Comparison of ENCODE assay signal across 9 cellular contexts in the genomic region with DNA sequence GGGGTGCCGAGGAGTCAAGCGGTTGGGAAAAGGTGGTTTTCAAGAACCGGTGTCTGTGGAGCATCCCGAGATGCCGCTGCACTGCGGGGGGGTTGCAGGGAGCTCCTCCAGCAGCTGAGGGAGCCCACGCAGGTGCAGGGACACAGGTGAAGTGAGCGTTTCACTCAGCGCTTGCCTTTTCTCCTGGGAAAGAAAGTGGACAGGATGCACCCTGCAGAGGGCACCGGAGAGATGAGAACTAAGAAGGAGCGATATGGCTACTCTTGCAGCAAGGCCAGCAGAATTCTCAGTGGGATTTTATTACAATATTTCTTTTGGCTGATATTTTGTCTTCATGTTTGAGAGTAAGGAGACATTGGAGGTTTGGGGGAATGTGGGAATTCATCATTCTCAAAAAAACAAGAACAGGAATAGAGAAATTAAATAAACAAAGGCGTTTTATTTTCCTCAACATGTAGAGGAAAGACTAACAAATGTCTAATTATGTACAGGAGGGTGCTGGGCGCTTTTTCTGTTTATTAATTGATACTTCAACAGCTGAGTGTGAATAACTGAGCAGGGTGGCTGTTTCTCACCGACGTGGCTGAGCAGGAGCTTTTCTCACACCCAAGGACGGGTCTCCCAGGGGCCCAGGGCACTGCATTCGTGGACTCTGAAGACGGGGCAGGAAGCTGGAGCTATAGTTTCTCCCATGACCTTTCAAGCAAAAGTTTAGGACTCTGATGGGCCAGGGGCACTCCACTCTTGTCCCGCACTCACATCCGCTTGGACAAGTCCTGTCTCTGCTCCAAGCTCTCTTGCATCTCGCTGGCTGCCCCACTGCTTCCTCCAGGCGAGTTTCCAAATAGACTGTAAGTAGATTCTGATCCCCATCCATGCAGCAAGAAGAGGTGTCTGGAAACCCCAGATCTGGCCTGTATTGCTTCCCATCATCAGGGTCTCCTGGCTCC.
A peak's percentile ranks its signal among the peaks of the same experiment; 100 is the strongest.
DNase-seq lines count a peak whose midpoint lies in the region; FAIRE-seq and TF ChIP-seq lines count a peak whose summit lies in the region.
"Had no signal": no experiment of that assay in that cellular context is flagged by ENCODE, and none has a peak within 500 bp of the region (broad histone marks: within the 10 kb centered on the region; RNA-seq: fewer than 3 reads in every experiment).

No MANE protein-coding gene starts in this region.

- no peak overlapping the region for H3K4me2 ChIP-seq in mesendoderm (ENCODE audit: low read length)

- H2BK120ac ChIP-seq in mesendoderm (ENCODE audit: low read depth, low read length): no peak overlapping the region

- H3K27ac ChIP-seq in breast epithelium (no peak overlapping the region), mesendoderm (ENCODE audit: low read depth, low read length) (no peak overlapping the region)

- H3K79me2 ChIP-seq in mesendoderm (ENCODE audit: control insufficient read depth, insufficient read depth, low read length): no peaks in the 10 kb centered on the region

- H3K36me3 ChIP-seq in breast epithelium (no peaks in the 10 kb centered on the region), mesendoderm (ENCODE audit: control insufficient read depth, insufficient read depth, low read length) (no peaks in the 10 kb centered on the region)

- H3K27me3 Mint-ChIP-seq in type B pancreatic cell: peaks cover 8% of the 10 kb centered on the region
- H3K27me3 Mint-ChIP-seq: activated T-cell treated with anti-CD3 and anti-CD28 coated beads, Interleukin-2, amount 50 U/mL, for 24 hours had no signal

- H4K5ac ChIP-seq in mesendoderm (ENCODE audit: low read length): no peak overlapping the region

- no peaks in the 10 kb centered on the region for H3K27me3 ChIP-seq in breast epithelium
- no peaks in the 10 kb centered on the region for H3K27me3 ChIP-seq in mesendoderm (ENCODE audit: insufficient read depth, low read length, poor library complexity)

- no peak overlapping the region for H3K4me3 Mint-ChIP-seq in type B pancreatic cell
- H3K4me3 Mint-ChIP-seq: activated T-cell treated with anti-CD3 and anti-CD28 coated beads, Interleukin-2, amount 50 U/mL, for 24 hours had no signal

- H3K4ac ChIP-seq in mesendoderm (ENCODE audit: low read depth, low read length): no peak overlapping the region

- no peaks in the 10 kb centered on the region for H3K9me3 ChIP-seq in breast epithelium

- H3K4me1 ChIP-seq in breast epithelium: no peaks in the 10 kb centered on the region
- H3K4me1 ChIP-seq in mesendoderm (ENCODE audit: control insufficient read depth, low read depth, low read length): no peaks in the 10 kb centered on the region

- in situ Hi-C loops in T47D (cut with HindIII; ENCODE audit: low pct_unique_long_range_greater_than_20kb, low sequenced_read_pairs) (no loop called here), G401 (cut with HindIII; ENCODE audit: low sequenced_read_pairs) (no loop called here)

- no peaks in the 10 kb centered on the region for H3K79me1 ChIP-seq in mesendoderm (ENCODE audit: low read length)

- H3K23ac ChIP-seq in mesendoderm (ENCODE audit: low read length): no peak overlapping the region

- no peak overlapping the region for H3K18ac ChIP-seq in mesendoderm (ENCODE audit: low read length)

- H3K27ac Mint-ChIP-seq in type B pancreatic cell: no peak overlapping the region
- H3K27ac Mint-ChIP-seq: activated T-cell treated with anti-CD3 and anti-CD28 coated beads, Interleukin-2, amount 50 U/mL, for 24 hours had no signal

- no CpG with 5 or more reads among the region's 22 CpGs for WGBS in mesendoderm (ENCODE audit: extremely low coverage, insufficient coverage, low lambda C conversion rate)

- peaks cover 7% of the 10 kb centered on the region for H3K36me3 Mint-ChIP-seq in type B pancreatic cell

- H3K56ac ChIP-seq in mesendoderm (ENCODE audit: low read length): no peak overlapping the region

- peaks cover 15% of the 10 kb centered on the region for H3K4me1 Mint-ChIP-seq in type B pancreatic cell (ENCODE audit: unreplicated experiment)

- TF ChIP-seq POLR2A in breast epithelium (IDR thresholded peaks at IDR 0.05): no peak

- no peak overlapping the region for H2AK5ac ChIP-seq in mesendoderm (ENCODE audit: low read length)

- H3K4me3 ChIP-seq in breast epithelium (no peak overlapping the region), mesendoderm (ENCODE audit: low read length) (no peak overlapping the region)

- no peak overlapping the region for H4K8ac ChIP-seq in mesendoderm (ENCODE audit: low read depth, low read length)

- no peak overlapping the region for H2BK5ac ChIP-seq in mesendoderm (ENCODE audit: low read length)

- DNase-seq in T47D (ENCODE audit: low read depth in 1 of 2, low spot score in 1 of 2): peak; percentile 30 to 49
- DNase-seq in breast epithelium (ENCODE audit: low spot score in 2 of 2): no peak
- DNase-seq in mesendoderm: peak; percentile 44
- no peak for DNase-seq in type B pancreatic cell (ENCODE audit: extremely low spot score, unreplicated experiment)
- no peak for DNase-seq in urothelium cell line (ENCODE audit: low spot score)
- no peak for DNase-seq in HUDEP-2 (lab: John Stamatoyannopoulos, UW; ENCODE audit: unreplicated experiment in 76 of 76)
- DNase-seq in G401 (ENCODE audit: low spot score): no peak
- DNase-seq: activated T-cell treated with anti-CD3 and anti-CD28 coated beads, Interleukin-2, amount 50 U/mL, for 24 hours had no signal

- H3K9ac ChIP-seq in mesendoderm (ENCODE audit: low read length): no peak overlapping the region

- TF ChIP-seq CTCF in breast epithelium (IDR thresholded peaks at IDR 0.05): no peak
- peak; percentile 44 for TF ChIP-seq CTCF in type B pancreatic cell (conservative IDR thresholded peaks at IDR 0.05)

- intact Hi-C loops in breast epithelium (cut with DNase I; ENCODE audit: low total_unique reads): no loop called here

- peaks cover 8% of the 10 kb centered on the region for H3K9me3 Mint-ChIP-seq in type B pancreatic cell

- no peak overlapping the region for H2BK15ac ChIP-seq in mesendoderm (replicated peaks; ENCODE audit: low read depth)

- FAIRE-seq in endometrium (lab: Jason Lieb, UNC): peak; percentile 8
- FAIRE-seq in urothelium cell line (lab: Jason Lieb, UNC): no peak

Comparison
In these comparisons a context has a peak if more than half of its experiments do, and no peak if none do; other contexts are left out.
1. DNase-seq: peak in T47D (2 of 2) and mesendoderm (single experiment); none in breast epithelium (0 of 2), type B pancreatic cell (single experiment), urothelium cell line (single experiment), HUDEP-2 (0 of 76) and G401 (single experiment).